ENCODE assay signal across 17 cellular contexts in the genomic region with DNA sequence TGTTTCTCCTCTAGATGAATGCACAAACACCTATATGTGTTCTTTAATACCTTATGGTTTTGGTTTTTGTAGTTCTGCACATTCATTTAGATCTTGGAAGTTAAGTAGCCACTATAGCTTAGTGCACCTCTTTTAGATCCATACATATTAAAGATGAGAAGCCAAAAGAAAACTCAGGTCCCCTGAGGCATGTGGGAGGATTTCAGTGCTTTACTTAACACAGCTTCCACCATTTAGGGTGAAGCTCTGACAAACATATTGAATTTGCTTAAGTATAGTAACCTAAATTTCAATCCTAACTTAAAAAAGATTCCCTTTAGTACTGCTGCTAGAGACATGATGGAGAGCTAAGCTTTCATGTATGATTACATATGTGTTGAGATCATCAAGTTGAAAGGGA. TPM values are rescaled to one million over a fixed set of nuclear protein-coding genes. Genes with fewer than 3 reads are reported as not detected.
DNase-seq lines count a peak whose midpoint lies in the region; ATAC-seq and TF ChIP-seq lines count a peak whose summit lies in the region.
"Had no signal": no experiment of that assay in that cellular context is flagged by ENCODE, and none has a peak within 500 bp of the region (broad histone marks: within the 10 kb centered on the region; RNA-seq: fewer than 3 reads in every experiment).

No MANE protein-coding gene starts in this region.

- H3K36me3 Mint-ChIP-seq in CD4-positive, CD25-positive, alpha-beta regulatory T cell: peaks cover 23% of the 10 kb centered on the region
- peaks cover 24% of the 10 kb centered on the region for H3K36me3 Mint-ChIP-seq in CD8-positive, alpha-beta T cell
- H3K36me3 Mint-ChIP-seq in activated T-helper 17 cell treated with anti-CD3 and anti-CD28 coated beads, Interleukin-2, amount 50 U/mL, for 72 hours (ENCODE audit: low read depth): peaks cover 30% of the 10 kb centered on the region
- H3K36me3 Mint-ChIP-seq in naive thymus-derived CD8-positive, alpha-beta T cell: peaks cover 14 to 29% (median 14%) of the 10 kb centered on the region in 3 donors

- H3K9me3 Mint-ChIP-seq in CD4-positive, CD25-positive, alpha-beta regulatory T cell: no peaks in the 10 kb centered on the region
- H3K9me3 Mint-ChIP-seq in CD8-positive, alpha-beta T cell: no peaks in the 10 kb centered on the region
- H3K9me3 Mint-ChIP-seq in activated T-helper 17 cell treated with anti-CD3 and anti-CD28 coated beads, Interleukin-2, amount 50 U/mL, for 72 hours: no peaks in the 10 kb centered on the region
- H3K9me3 Mint-ChIP-seq in naive thymus-derived CD8-positive, alpha-beta T cell: no peaks in the 10 kb centered on the region

- in situ Hi-C loops in ACHN (cut with HindIII; ENCODE audit: low pct_ligation_motif_present, low pct_unique_long_range_greater_than_20kb, low sequenced_read_pairs): no loop called here
- in situ Hi-C loops in GM13976 (cut with MboI; ENCODE audit: low sequenced_read_pairs, unreplicated experiment): loop anchor here (25.0 kb wide), 2 partner anchors 263 to 663 kb away; a partner anchor contains a TSS

- H3K4me3 ChIP-seq in CD4-positive, CD25-positive, alpha-beta regulatory T cell (ENCODE audit: low read depth, low read length): no peak overlapping the region
- H3K4me3 ChIP-seq in CD8-positive, alpha-beta T cell (ENCODE audit: low read depth, low read length): no peak overlapping the region
- H3K4me3 ChIP-seq: BLaER1 treated with 17β-estradiol and CSF1 and Interleukin-3, amounts not matched to agents 10 nM and 100 nM; GM12878; SJCRH30 had no signal

- no peaks in the 10 kb centered on the region for H3K4me1 ChIP-seq in CD4-positive, CD25-positive, alpha-beta regulatory T cell (ENCODE audit: control insufficient read depth, insufficient read depth, low read length, poor library complexity, severe bottlenecking)
- peaks cover 15% of the 10 kb centered on the region for H3K4me1 ChIP-seq in CD8-positive, alpha-beta T cell (ENCODE audit: insufficient read depth, low read length)
- H3K4me1 ChIP-seq: SJCRH30 had no signal

- no peak for DNase-seq in CD4-positive, CD25-positive, alpha-beta regulatory T cell
- DNase-seq in CD8-positive, alpha-beta T cell: no peak
- DNase-seq in naive thymus-derived CD8-positive, alpha-beta T cell: no peak
- no peak for DNase-seq in ACHN
- DNase-seq in GM13976 (ENCODE audit: low spot score): no peak
- no peak for DNase-seq in NK-92 treated with Interleukin-12 subunit alpha and Interleukin-12 subunit beta, amount 100 ng/mL, for 24 hours (lab: John Stamatoyannopoulos, UW)
- no peak for DNase-seq in DMS53 (lab: John Stamatoyannopoulos, UW)
- DNase-seq: DMS79, GM23248, NCI-H1436, NCI-H2029 treated with DMSO at 0.1 percent for 48 hours, NCI-H510A treated with DMSO at 0.1 percent for 48 hours, SJCRH30 had no signal

- H3K27me3 Mint-ChIP-seq in CD4-positive, CD25-positive, alpha-beta regulatory T cell: no peaks in the 10 kb centered on the region
- H3K27me3 Mint-ChIP-seq in CD8-positive, alpha-beta T cell (ENCODE audit: low read depth): no peaks in the 10 kb centered on the region
- H3K27me3 Mint-ChIP-seq in activated T-helper 17 cell treated with anti-CD3 and anti-CD28 coated beads, Interleukin-2, amount 50 U/mL, for 72 hours: no peaks in the 10 kb centered on the region
- no peaks in the 10 kb centered on the region for H3K27me3 Mint-ChIP-seq in naive thymus-derived CD8-positive, alpha-beta T cell

- TF ChIP-seq CTCF in CD8-positive, alpha-beta T cell (IDR thresholded peaks at IDR 0.05): no peak
- no peak for TF ChIP-seq CTCF in GM13976 (IDR thresholded peaks at IDR 0.05; ENCODE audit: borderline replicate concordance, control extremely low read depth, extremely low read depth, insufficient read depth, missing control alignments)

- H3K27ac Mint-ChIP-seq in CD4-positive, CD25-positive, alpha-beta regulatory T cell: peak overlapping the region; percentile 15 to 72 (median 23)
- peak overlapping the region; percentile 66 for H3K27ac Mint-ChIP-seq in CD8-positive, alpha-beta T cell
- H3K27ac Mint-ChIP-seq in activated T-helper 17 cell treated with anti-CD3 and anti-CD28 coated beads, Interleukin-2, amount 50 U/mL, for 72 hours: peak overlapping the region; percentile 84
- H3K27ac Mint-ChIP-seq in naive thymus-derived CD8-positive, alpha-beta T cell: peak overlapping the region in 9 of 10 donors; percentile 7 to 90 (median 56)

- POLR2A ChIA-PET in CD8-positive, alpha-beta T cell (lab: Charles Lee): interaction anchor here (1.0 to 1.7 kb wide), 3 partner anchors 16 to 25 kb away, joined by 3 to 4 read pairs (median 4); no protein-coding TSS in a partner anchor
- POLR2A ChIA-PET in naive thymus-derived CD8-positive, alpha-beta T cell (lab: Charles Lee): interaction anchor here (1.4 kb wide), 1 partner anchor 26 kb away, joined by 4 read pairs; no protein-coding TSS in a partner anchor

- no peak for ATAC-seq in CD4-positive, CD25-positive, alpha-beta regulatory T cell (ENCODE audit: low read depth in 2 of 2)
- no peak for ATAC-seq in CD8-positive, alpha-beta T cell
- no peak for ATAC-seq in activated T-helper 17 cell treated with anti-CD3 and anti-CD28 coated beads, Interleukin-2, amount 50 U/mL, for 72 hours (replicated peaks)
- peak in 1 of 2 donors; percentile 12 for ATAC-seq in naive thymus-derived CD8-positive, alpha-beta T cell
- ATAC-seq: GM12878, HCT116 had no signal

- H3K4me1 Mint-ChIP-seq in CD4-positive, CD25-positive, alpha-beta regulatory T cell: peaks cover 19 to 37% (median 29%) of the 10 kb centered on the region in 4 donors
- H3K4me1 Mint-ChIP-seq in CD8-positive, alpha-beta T cell (ENCODE audit: low read depth): peaks cover 36% of the 10 kb centered on the region
- peaks cover 36% of the 10 kb centered on the region for H3K4me1 Mint-ChIP-seq in activated T-helper 17 cell treated with anti-CD3 and anti-CD28 coated beads, Interleukin-2, amount 50 U/mL, for 72 hours
- peaks cover 16 to 36% (median 32%) of the 10 kb centered on the region in 4 donors for H3K4me1 Mint-ChIP-seq in naive thymus-derived CD8-positive, alpha-beta T cell

- H3K36me3 ChIP-seq in CD4-positive, CD25-positive, alpha-beta regulatory T cell (ENCODE audit: control insufficient read depth, insufficient read depth, low read length): peaks cover 22% of the 10 kb centered on the region
- peaks cover 9% of the 10 kb centered on the region for H3K36me3 ChIP-seq in CD8-positive, alpha-beta T cell (ENCODE audit: insufficient read depth, low read length)
- H3K36me3 ChIP-seq: SJCRH30 had no signal

- H3K9me3 ChIP-seq in CD4-positive, CD25-positive, alpha-beta regulatory T cell (ENCODE audit: control insufficient read depth in 2 of 2, low read length in 2 of 2): no peaks in the 10 kb centered on the region
- no peaks in the 10 kb centered on the region for H3K9me3 ChIP-seq in CD8-positive, alpha-beta T cell (ENCODE audit: low read length)
- H3K9me3 ChIP-seq: BLaER1 treated with 17β-estradiol and CSF1 and Interleukin-3, amounts not matched to agents 10 nM and 100 nM; SJCRH30 had no signal

- H3K27me3 ChIP-seq in CD4-positive, CD25-positive, alpha-beta regulatory T cell (ENCODE audit: control insufficient read depth, insufficient read depth, low read length): no peaks in the 10 kb centered on the region
- H3K27me3 ChIP-seq in CD8-positive, alpha-beta T cell (ENCODE audit: insufficient read depth, low read length): no peaks in the 10 kb centered on the region
- H3K27me3 ChIP-seq: BLaER1 treated with 17β-estradiol and CSF1 and Interleukin-3, amounts not matched to agents 10 nM and 100 nM; SJCRH30 had no signal

- peak overlapping the region; percentile 34 for H3K27ac ChIP-seq in CD4-positive, CD25-positive, alpha-beta regulatory T cell (ENCODE audit: insufficient read depth, low read length, poor library complexity, severe bottlenecking)
- H3K27ac ChIP-seq in CD8-positive, alpha-beta T cell (ENCODE audit: low read depth, low read length): no peak overlapping the region
- H3K27ac ChIP-seq: SJCRH30 had no signal

- CTCF ChIA-PET in CD8-positive, alpha-beta T cell (lab: Charles Lee): interaction anchor here (1.7 to 3.1 kb wide), 2 partner anchors 20 to 94 kb away, joined by 5 to 19 read pairs; no protein-coding TSS in a partner anchor

- H3K4me3 Mint-ChIP-seq in CD4-positive, CD25-positive, alpha-beta regulatory T cell: no peak overlapping the region
- no peak overlapping the region for H3K4me3 Mint-ChIP-seq in CD8-positive, alpha-beta T cell
- H3K4me3 Mint-ChIP-seq in activated T-helper 17 cell treated with anti-CD3 and anti-CD28 coated beads, Interleukin-2, amount 50 U/mL, for 72 hours: peak overlapping the region; percentile 40
- H3K4me3 Mint-ChIP-seq in naive thymus-derived CD8-positive, alpha-beta T cell: no peak overlapping the region

- intact Hi-C loops in CD8-positive, alpha-beta T cell (cut with DNase I, micrococcal nuclease): no loop called here

RNA-seq across cellular contexts. Expression of a gene that starts 25.6 kb away (rescaled TPM):
- 84.0 TPM for total RNA-seq in CD4-positive, CD25-positive, alpha-beta regulatory T cell
- polyA plus RNA-seq in CD4-positive, CD25-positive, alpha-beta regulatory T cell: 10 to 100 TPM; 11.3 to 16.2 (median 14.5) TPM
- 100 to 1,000 TPM; 116 to 128 TPM for total RNA-seq in CD8-positive, alpha-beta T cell
- total RNA-seq in activated T-helper 17 cell treated with anti-CD3 and anti-CD28 coated beads, Interleukin-2, amount 50 U/mL, for 72 hours: 10 to 100 TPM; 35.1 to 84.8 TPM
- 100 to 1,000 TPM in 1 of 2 experiments, 10 to 100 TPM in 1; 93.4 to 102 TPM for total RNA-seq in naive thymus-derived CD8-positive, alpha-beta T cell
- 10 to 100 TPM in 2 of 3 donors, 1 to 10 TPM in 1; 9.1 to 14.7 (median 11.2) TPM for polyA plus RNA-seq in naive thymus-derived CD8-positive, alpha-beta T cell

Comparison
In these comparisons a context has a peak if more than half of its experiments do, and no peak if none do; other contexts are left out.
1. H3K27ac Mint-ChIP-seq: peak in every context shown above with its lines; median percentile 84 in activated T-helper 17 cell treated with anti-CD3 and anti-CD28 coated beads, Interleukin-2, amount 50 U/mL, for 72 hours; 66 in CD8-positive, alpha-beta T cell; 56 in naive thymus-derived CD8-positive, alpha-beta T cell; 23 in CD4-positive, CD25-positive, alpha-beta regulatory T cell.